ENCODE assay signal across 13 cellular contexts in the genomic region with DNA sequence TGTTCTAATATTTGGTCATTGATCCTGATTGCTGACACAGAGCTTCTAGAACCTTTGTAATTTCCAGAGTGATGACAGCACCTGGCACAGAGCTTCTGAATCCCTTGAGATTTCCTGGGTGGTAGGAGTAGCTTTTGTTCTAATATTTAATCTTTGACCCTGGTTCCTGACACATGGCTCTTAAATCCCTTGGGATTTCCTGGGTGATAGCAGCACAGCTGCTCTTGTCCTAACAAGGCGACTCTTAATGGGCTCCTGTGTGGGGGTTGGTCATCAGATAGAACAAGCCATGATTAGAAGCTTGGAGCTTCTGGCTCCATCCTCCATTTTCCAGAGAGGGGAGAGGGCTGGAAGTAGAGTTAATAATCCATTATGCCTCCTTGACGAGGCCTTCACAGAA. TPM values are rescaled to one million over a fixed set of nuclear protein-coding genes. Genes with fewer than 3 reads are reported as not detected.
DNase-seq lines count a peak whose midpoint lies in the region; ATAC-seq and TF ChIP-seq lines count a peak whose summit lies in the region.
"Had no signal": no experiment of that assay in that cellular context is flagged by ENCODE, and none has a peak within 500 bp of the region (broad histone marks: within the 10 kb centered on the region; RNA-seq: fewer than 3 reads in every experiment).

No MANE protein-coding gene starts in this region.

- H3K36me3 ChIP-seq in psoas muscle (ENCODE audit: insufficient read depth in 1 of 2, low read depth in 1 of 2): peaks cover 0 to 47% of the 10 kb centered on the region in 2 donors

- no peak overlapping the region for H3K4me3 ChIP-seq in psoas muscle

- peak overlapping the region; percentile 71 for H3K27ac ChIP-seq in psoas muscle

- no peak for ATAC-seq in psoas muscle

- no peaks in the 10 kb centered on the region for H3K9me3 ChIP-seq in psoas muscle

- WGBS in psoas muscle, 3 donors: 77 to 88% (median 80%) methylated on average over 2 of the region's 2 CpGs

- H3K4me1 ChIP-seq in psoas muscle: peaks cover 42% of the 10 kb centered on the region

- no peaks in the 10 kb centered on the region for H3K27me3 ChIP-seq in psoas muscle (ENCODE audit: insufficient read depth in 3 of 3, low read length in 2 of 3)

- TF ChIP-seq CTCF in psoas muscle (IDR thresholded peaks at IDR 0.05): no peak

- intact Hi-C loops in psoas muscle (cut with DNase I): no loop called here

- DNase-seq in COLO668 (lab: John Stamatoyannopoulos, UW; ENCODE audit: unreplicated experiment) (peak; percentile 28), DMS53 treated with DMSO at 0.1 percent for 48 hours (lab: John Stamatoyannopoulos, UW; ENCODE audit: unreplicated experiment) (peak; percentile 81), NCI-H82 treated with DMSO at 0.1 percent for 48 hours (lab: John Stamatoyannopoulos, UW; ENCODE audit: unreplicated experiment) (peak; percentile 94), psoas muscle (no peak), SKM-1 (lab: John Stamatoyannopoulos, UW; ENCODE audit: unreplicated experiment) (no peak), EL (no peak)
- DNase-seq in activated CD4-positive, alpha-beta T cell treated with anti-CD3 and anti-CD28 coated beads, Interleukin-2, amount 50 U/mL, for 4 hours: no peak
- DNase-seq: CD4-positive, alpha-beta memory T cell; KBM-7; NCI-H1436; NCI-H2107; NCI-H774; SHP77 had no signal

RNA-seq across cellular contexts. Expression of gene GMPR, which starts 18.4 kb away (rescaled TPM):
- total RNA-seq in psoas muscle: 100 to 1,000 TPM; 139 to 265 (median 189) TPM
- 100 to 1,000 TPM in 2 of 3 donors, 10 to 100 TPM in 1; 26.6 to 286 (median 235) TPM for polyA plus RNA-seq in psoas muscle
- total RNA-seq: CD4-positive, alpha-beta memory T cell had no signal

Comparison
In these comparisons a context has a peak if more than half of its experiments do, and no peak if none do; other contexts are left out.
1. DNase-seq: peak in COLO668 (single experiment), DMS53 treated with DMSO at 0.1 percent for 48 hours (single experiment) and NCI-H82 treated with DMSO at 0.1 percent for 48 hours (single experiment); none in psoas muscle (0 of 2), SKM-1 (single experiment), EL (single experiment) and activated CD4-positive, alpha-beta T cell treated with anti-CD3 and anti-CD28 coated beads, Interleukin-2, amount 50 U/mL, for 4 hours (0 of 2).